Comparison of ENCODE assay signal across 10 cellular contexts in genomic region chr12:28569698-28570411, GRCh38.
A peak's percentile ranks its signal among the peaks of the same experiment; 100 is the strongest.
DNase-seq lines count a peak whose midpoint lies in the region; ATAC-seq, FAIRE-seq and TF ChIP-seq lines count a peak whose summit lies in the region.
"Had no signal": no experiment of that assay in that cellular context is flagged by ENCODE, and none has a peak within 500 bp of the region (broad histone marks: within the 10 kb centered on the region; RNA-seq: fewer than 3 reads in every experiment).

No MANE protein-coding gene starts in this region.

- no peak overlapping the region for H3K9ac ChIP-seq in SK-N-SH
- no peak overlapping the region for H3K9ac ChIP-seq in GM12878 (ENCODE audit: control insufficient read depth, insufficient read depth, low read length)

- no peak overlapping the region for H3K4me3 ChIP-seq in SK-N-SH (ENCODE audit: low read depth in 2 of 2, low read length in 1 of 2)
- H3K4me3 ChIP-seq in GM12878 = no peak overlapping the region
- no peak overlapping the region for H3K4me3 ChIP-seq in right cardiac atrium (ENCODE audit: low read length)
- no peak overlapping the region for H3K4me3 ChIP-seq in transverse colon

- H3K4me1 ChIP-seq in SK-N-SH (ENCODE audit: control insufficient read depth in 1 of 2, insufficient read depth in 2 of 2, low read depth in 1 of 2, low read length in 1 of 2) (peaks cover 0 to 19% of the 10 kb centered on the region in 2 experiments; a peak in 3 of 4 replicates), GM12878 (ENCODE audit: control insufficient read depth, insufficient read depth, low read length) (no peaks in the 10 kb centered on the region), right cardiac atrium (ENCODE audit: control insufficient read depth, insufficient read depth, low read length) (no peaks in the 10 kb centered on the region), transverse colon (peaks cover 0 to 18% (median 1%) of the 10 kb centered on the region in 4 donors)

- H3F3A ChIP-seq in SK-N-SH (replicated peaks; ENCODE audit: insufficient read depth) = no peaks in the 10 kb centered on the region

- TF ChIP-seq EP300 in SK-N-SH (IDR thresholded peaks at IDR 0.05; ENCODE audit: borderline replicate concordance in 1 of 2, low read depth in 1 of 2, low read length in 1 of 2) (no peak), GM12878 (IDR thresholded peaks at IDR 0.05; ENCODE audit: borderline replicate concordance in 1 of 2, control insufficient read depth in 1 of 2, low read depth in 2 of 2, low read length in 2 of 2) (no peak), transverse colon (IDR thresholded peaks at IDR 0.05; ENCODE audit: low read depth) (no peak)

- H3K27ac ChIP-seq in SK-N-SH (ENCODE audit: low read depth in 2 of 2, low read length in 1 of 2) = peak overlapping the region in 1 of 2 experiments; percentile 22; a peak in 1 of 4 replicates
- H3K27ac ChIP-seq in GM12878 (ENCODE audit: control insufficient read depth, insufficient read depth) = no peak overlapping the region
- no peak overlapping the region for H3K27ac ChIP-seq in right cardiac atrium (ENCODE audit: low read length)
- H3K27ac ChIP-seq in transverse colon = peak overlapping the region; percentile 31 to 66 (median 45)

- SMC1A ChIA-PET in GM12878 (lab: Charles Lee; ENCODE audit: uncharacterized antibody, unreplicated experiment) = interaction anchor here (0.6 kb wide), 1 partner anchor 10 kb away, joined by 3 read pairs; no protein-coding TSS in a partner anchor

- H3K79me2 ChIP-seq in SK-N-SH (ENCODE audit: insufficient read depth) (no peaks in the 10 kb centered on the region), GM12878 (ENCODE audit: control insufficient read depth, insufficient read depth, low read length) (no peaks in the 10 kb centered on the region)

- RAD21 ChIA-PET in GM12878 (lab: Charles Lee; ENCODE audit: unreplicated experiment) = no interaction called here

- WGBS in SK-N-SH (ENCODE audit: low lambda C conversion rate) = 88% methylated on average over 3 of the region's 3 CpGs
- 64% methylated on average over 3 of the region's 3 CpGs for WGBS in GM12878 (ENCODE audit: insufficient coverage, insufficient replicate concordance, low lambda C conversion rate, missing lambda C conversion rate)
- 44% methylated on average over 3 of the region's 3 CpGs for WGBS in right cardiac atrium
- 57 to 65% methylated on average over 2 to 3 of the region's 3 CpGs for WGBS in transverse colon (ENCODE audit: low coverage in 1 of 2), 2 donors

- BruUV-seq in GM12878 (replicated peaks; lab: Mats Ljungman, UMichigan) = no TSS peak

- POLR2A ChIA-PET in SK-N-SH (lab: Yijun Ruan, JAX) (interaction anchor here (1.0 kb wide), 1 partner anchor 25 kb away, joined by 3 read pairs; no protein-coding TSS in a partner anchor), GM12878 (lab: Charles Lee) (no interaction called here)

- no peaks in the 10 kb centered on the region for H3K9me2 ChIP-seq in SK-N-SH

- ATAC-seq in SK-N-SH treated with all-trans-retinoic acid at 6 μM for 48 hours (peak; percentile 43; the same call in 2 of the 3 replicates), GM12878 (peak; percentile 54; the same call in 2 of the 3 replicates), right cardiac atrium (peak; percentile 41 to 66), HG03378 (IDR thresholded peaks at IDR 0.05; ENCODE audit: unreplicated experiment) (no peak), GM18858 (IDR thresholded peaks at IDR 0.05; ENCODE audit: unreplicated experiment) (no peak)

- H4K20me1 ChIP-seq in SK-N-SH (ENCODE audit: insufficient read depth) (no peaks in the 10 kb centered on the region), GM12878 (ENCODE audit: control insufficient read depth, insufficient read depth) (no peaks in the 10 kb centered on the region)

- no peak for FAIRE-seq in GM12878 (lab: Jason Lieb, UNC)
- FAIRE-seq: A204.1 had no signal

- TF ChIP-seq POLR2A in GM12878 (IDR thresholded peaks at IDR 0.05; ENCODE audit: low read depth, low read length) (no peak), transverse colon (IDR thresholded peaks at IDR 0.05) (no peak)

- TF ChIP-seq CTCF in SK-N-SH (IDR thresholded peaks at IDR 0.05) (no peak), GM12878 (IDR thresholded peaks at IDR 0.05 in 2 of 3, conservative IDR thresholded peaks at IDR 0.05 in 1 of 3; ENCODE audit: control insufficient read depth in 2 of 3, extremely low read depth in 1 of 3, insufficient read depth in 1 of 3, low read depth in 3 of 3, low read length in 3 of 3) (no peak), transverse colon (IDR thresholded peaks at IDR 0.05) (no peak)

- H2AFZ ChIP-seq in SK-N-SH (ENCODE audit: low read depth) = no peak overlapping the region
- no peak overlapping the region for H2AFZ ChIP-seq in GM12878 (ENCODE audit: control insufficient read depth, low read depth, low read length)

- no peaks in the 10 kb centered on the region for H3K9me3 ChIP-seq in SK-N-SH
- H3K9me3 ChIP-seq in GM12878 (replicated peaks; ENCODE audit: control insufficient read depth, insufficient read depth, low read length) = no peaks in the 10 kb centered on the region
- H3K9me3 ChIP-seq in right cardiac atrium (ENCODE audit: control insufficient read depth, low read length) = no peaks in the 10 kb centered on the region
- H3K9me3 ChIP-seq in transverse colon = no peaks in the 10 kb centered on the region

- DNase-seq in SK-N-SH = no peak
- DNase-seq in GM12878 (ENCODE audit: low read depth, low spot score) = no peak
- DNase-seq in right cardiac atrium = no peak
- no peak for DNase-seq in transverse colon
- no peak for DNase-seq in NCI-H524 treated with DMSO at 0.1 percent for 48 hours (lab: John Stamatoyannopoulos, UW)
- DNase-seq: activated CD4-positive, alpha-beta T cell treated with anti-CD3 and anti-CD28 coated beads, Interleukin-2, amount 50 U/mL, for 4 hours had no signal

- H3K27me3 ChIP-seq in SK-N-SH (ENCODE audit: insufficient read depth) (no peaks in the 10 kb centered on the region), GM12878 (replicated peaks in 1 of 2; ENCODE audit: control insufficient read depth in 2 of 2, insufficient read depth in 2 of 2, low read length in 1 of 2) (no peaks in the 10 kb centered on the region), right cardiac atrium (ENCODE audit: control insufficient read depth, insufficient read depth) (no peaks in the 10 kb centered on the region), transverse colon (no peaks in the 10 kb centered on the region)

- intact Hi-C loops in GM12878 (cut with micrococcal nuclease; ENCODE audit: unreplicated experiment) (no loop called here), right cardiac atrium (cut with DNase I) (no loop called here), transverse colon (cut with DNase I; ENCODE audit: low total_unique reads) (no loop called here)

- in situ Hi-C loops in GM12878 (cut with MboI) = no loop called here
- in situ Hi-C loops in transverse colon (cut with MboI; ENCODE audit: low pct_ligation_motif_present in 1 of 4, low pct_unique_long_range_greater_than_20kb in 1 of 4, low sequenced_read_pairs in 3 of 4) = no loop called here

- H3K36me3 ChIP-seq in SK-N-SH (replicated peaks in 1 of 2; ENCODE audit: control insufficient read depth in 1 of 2, insufficient read depth in 2 of 2, low read length in 1 of 2) (no peaks in the 10 kb centered on the region), GM12878 (ENCODE audit: control insufficient read depth in 2 of 2, insufficient read depth in 2 of 2, low read length in 1 of 2) (no peaks in the 10 kb centered on the region), transverse colon (no peaks in the 10 kb centered on the region)

- H3K4me2 ChIP-seq in SK-N-SH = no peak overlapping the region
- H3K4me2 ChIP-seq in GM12878 (ENCODE audit: control insufficient read depth, insufficient read depth) = no peak overlapping the region

- CTCF ChIA-PET in SK-N-SH (lab: Yijun Ruan, JAX) (no interaction called here), GM12878 (lab: Yijun Ruan, JAX) (interaction anchor here (1.0 to 1.4 kb wide), 2 partner anchors 15 to 73 kb away, joined by 3 read pairs; no protein-coding TSS in a partner anchor)

- no peak for TF ChIP-seq RAD21 in SK-N-SH (IDR thresholded peaks at IDR 0.05; ENCODE audit: low read length)
- no peak for TF ChIP-seq RAD21 in GM12878 (IDR thresholded peaks at IDR 0.05; ENCODE audit: insufficient read depth, low read depth, low read length)

TF ChIP-seq in SK-N-SH treated with all-trans-retinoic acid at 6 μM for 48 hours, 23 proteins besides CTCF, POLR2A, EP300 and RAD21:
- TF ChIP-seq ISL1 (CRISPR knock-in tag; IDR thresholded peaks at IDR 0.05) (peak; percentile 23), ZFP3 (CRISPR knock-in tag; IDR thresholded peaks at IDR 0.05) (no peak), ZNF8 (CRISPR knock-in tag; IDR thresholded peaks at IDR 0.05) (no peak), ESRRG (CRISPR knock-in tag; IDR thresholded peaks at IDR 0.05) (no peak)

TF ChIP-seq in SK-N-SH, 30 proteins besides CTCF, POLR2A, EP300 and RAD21:
- TF ChIP-seq RCOR1 (IDR thresholded peaks at IDR 0.05; ENCODE audit: low read length) (no peak), RXRA (IDR thresholded peaks at IDR 0.05; ENCODE audit: borderline replicate concordance, low read depth) (no peak), TEAD4 (IDR thresholded peaks at IDR 0.05; ENCODE audit: borderline replicate concordance, insufficient read depth) (no peak), FOSL2 (IDR thresholded peaks at IDR 0.05; ENCODE audit: borderline replicate concordance, low read depth) (no peak), FOXM1 (IDR thresholded peaks at IDR 0.05; ENCODE audit: low read depth) (no peak)

TF ChIP-seq in GM12878, 131 proteins besides CTCF, POLR2A, EP300 and RAD21 (continues in another document):
- TF ChIP-seq BCL3 (IDR thresholded peaks at IDR 0.05; ENCODE audit: borderline replicate concordance, insufficient read depth, low read depth, low read length, poor library complexity, severe bottlenecking) (no peak), CHD1 (IDR thresholded peaks at IDR 0.05; ENCODE audit: low read depth, low read length) (no peak)

Comparison
In these comparisons a context has a peak if more than half of its experiments do, and no peak if none do; other contexts are left out.
1. ATAC-seq: peak in SK-N-SH treated with all-trans-retinoic acid at 6 μM for 48 hours (single experiment), GM12878 (single experiment) and right cardiac atrium (2 of 2); none in HG03378 (single experiment) and GM18858 (single experiment).
2. H3K27ac ChIP-seq: peak in transverse colon (4 of 4); none in GM12878 (single experiment) and right cardiac atrium (single experiment).